ENCODE assay signal across 12 cellular contexts in the genomic region with DNA sequence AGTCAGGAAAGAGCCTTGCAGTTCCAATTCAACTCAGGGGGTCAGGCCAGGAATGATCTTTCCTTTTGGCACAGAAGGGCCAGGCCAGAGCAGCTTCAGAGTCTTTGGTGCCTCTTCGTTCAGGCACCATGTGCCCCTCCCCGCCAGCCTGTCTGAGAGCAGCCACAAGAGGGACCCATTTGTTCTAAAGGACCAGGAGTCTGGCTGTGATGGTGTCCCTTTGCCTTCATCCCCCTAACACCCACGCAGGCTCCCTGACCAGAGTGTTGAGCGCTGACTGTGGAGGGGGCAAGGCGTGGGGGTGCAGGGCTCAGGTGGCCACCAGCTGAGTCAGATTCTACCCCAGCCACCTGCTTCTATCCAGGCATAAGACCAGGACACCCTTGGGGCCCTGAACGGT.
DNase-seq lines count a peak whose midpoint lies in the region; ATAC-seq, FAIRE-seq and TF ChIP-seq lines count a peak whose summit lies in the region.
"Had no signal": no experiment of that assay in that cellular context is flagged by ENCODE, and none has a peak within 500 bp of the region (broad histone marks: within the 10 kb centered on the region; RNA-seq: fewer than 3 reads in every experiment).

No MANE protein-coding gene starts in this region.

- no peaks in the 10 kb centered on the region for H3K79me2 ChIP-seq in GM12878 (ENCODE audit: control insufficient read depth, insufficient read depth, low read length)
- H3K79me2 ChIP-seq in mesendoderm (ENCODE audit: control insufficient read depth, insufficient read depth, low read length), result no peaks in the 10 kb centered on the region

- no peaks in the 10 kb centered on the region for H3K27me3 Mint-ChIP-seq in natural killer cell (ENCODE audit: low read depth in 2 of 2)

- H3K4me1 ChIP-seq in GM12878 (ENCODE audit: control insufficient read depth, insufficient read depth, low read length) (no peaks in the 10 kb centered on the region), mesendoderm (ENCODE audit: control insufficient read depth, low read depth, low read length) (no peaks in the 10 kb centered on the region)

- DNase-seq in DMS 273 (lab: John Stamatoyannopoulos, UW; ENCODE audit: unreplicated experiment) (peak; percentile 27), DMS 273 treated with DMSO at 0.1 percent for 48 hours (lab: John Stamatoyannopoulos, UW) (no peak), M059J (ENCODE audit: low read depth) (peak; percentile 14), GM12878 (ENCODE audit: low read depth, low spot score) (no peak), mesendoderm (peak; percentile 53), middle frontal gyrus (ENCODE audit: extremely low spot score, low spot score) (no peak), natural killer cell (no peak)
- DNase-seq: activated T-cell treated with anti-CD3 and anti-CD28 coated beads, Interleukin-2, amount 50 U/mL, for 72 hours; GDM1 had no signal

- no peaks in the 10 kb centered on the region for H4K20me1 ChIP-seq in GM12878 (ENCODE audit: control insufficient read depth, insufficient read depth)

- no peak overlapping the region for H2BK120ac ChIP-seq in mesendoderm (ENCODE audit: low read depth, low read length)

- SMC1A ChIA-PET in GM12878 (lab: Charles Lee; ENCODE audit: uncharacterized antibody, unreplicated experiment), result no interaction called here

- no peak for FAIRE-seq in GM12878 (lab: Jason Lieb, UNC)

- H3K56ac ChIP-seq in mesendoderm (ENCODE audit: low read length), result no peak overlapping the region

- no peak overlapping the region for H2AFZ ChIP-seq in GM12878 (ENCODE audit: control insufficient read depth, low read depth, low read length)

- BruUV-seq in GM12878 (replicated peaks; lab: Mats Ljungman, UMichigan), result no TSS peak

- no peak overlapping the region for H4K8ac ChIP-seq in mesendoderm (ENCODE audit: low read depth, low read length)

- in situ Hi-C loops in GM12878 (cut with MboI), result no loop called here

- no peak overlapping the region for H4K5ac ChIP-seq in mesendoderm (ENCODE audit: low read length)

- H3K36me3 ChIP-seq in GM12878 (ENCODE audit: control insufficient read depth in 2 of 2, insufficient read depth in 2 of 2, low read length in 1 of 2), result no peaks in the 10 kb centered on the region
- H3K36me3 ChIP-seq in mesendoderm (ENCODE audit: control insufficient read depth, insufficient read depth, low read length), result no peaks in the 10 kb centered on the region

- no peak overlapping the region for H2AK5ac ChIP-seq in mesendoderm (ENCODE audit: low read length)

- CTCF ChIA-PET in GM12878 (lab: Yijun Ruan, JAX), result interaction anchor here (0.8 to 2.0 kb wide), 5 partner anchors 11 to 337 kb away, joined by 3 to 9 read pairs (median 4); no protein-coding TSS in a partner anchor

- H3K36me3 Mint-ChIP-seq in natural killer cell, result no peaks in the 10 kb centered on the region

- no peak overlapping the region for H2BK15ac ChIP-seq in mesendoderm (replicated peaks; ENCODE audit: low read depth)

- POLR2A ChIA-PET in GM12878 (lab: Charles Lee), result no interaction called here

- H3K4me3 Mint-ChIP-seq in natural killer cell, result no peak overlapping the region
- H3K4me3 Mint-ChIP-seq: activated T-cell treated with anti-CD3 and anti-CD28 coated beads, Interleukin-2, amount 50 U/mL, for 72 hours; IgD-negative memory B cell had no signal

- H3K23ac ChIP-seq in mesendoderm (ENCODE audit: low read length), result no peak overlapping the region

- TF ChIP-seq RAD21 in GM12878 (IDR thresholded peaks at IDR 0.05; ENCODE audit: insufficient read depth, low read depth, low read length), result 0 out of 2 replicates have a peak, but pooled peaks have one; percentile 17

- ATAC-seq in GM12878 (peak; percentile 69), GM21528 (IDR thresholded peaks at IDR 0.05; ENCODE audit: low FRiP score, unreplicated experiment) (no peak), natural killer cell (no peak)
- ATAC-seq: activated T-cell treated with anti-CD3 and anti-CD28 coated beads, Interleukin-2, amount 50 U/mL, for 72 hours had no signal

- H3K9me3 ChIP-seq in GM12878 (replicated peaks; ENCODE audit: control insufficient read depth, insufficient read depth, low read length), result no peaks in the 10 kb centered on the region; the same call in 2 of the 3 replicates

- H3K27ac Mint-ChIP-seq in natural killer cell, result no peak overlapping the region
- H3K27ac Mint-ChIP-seq: activated T-cell treated with anti-CD3 and anti-CD28 coated beads, Interleukin-2, amount 50 U/mL, for 72 hours; IgD-negative memory B cell had no signal

- no peak overlapping the region for H2BK5ac ChIP-seq in mesendoderm (ENCODE audit: low read length)

- TF ChIP-seq CTCF in GM12878 (IDR thresholded peaks at IDR 0.05 in 2 of 3, conservative IDR thresholded peaks at IDR 0.05 in 1 of 3; ENCODE audit: control insufficient read depth in 2 of 3, extremely low read depth in 1 of 3, insufficient read depth in 1 of 3, low read depth in 3 of 3, low read length in 3 of 3), result peak in 2 of 3 experiments; percentile 20 to 22; a peak in 3 of 6 replicates
- no peak for TF ChIP-seq CTCF in natural killer cell (IDR thresholded peaks at IDR 0.05)

- H3K27me3 ChIP-seq in GM12878 (replicated peaks in 1 of 2; ENCODE audit: control insufficient read depth in 2 of 2, insufficient read depth in 2 of 2, low read length in 1 of 2) (no peaks in the 10 kb centered on the region; a peak in 1 of 4 replicates), mesendoderm (ENCODE audit: insufficient read depth, low read length, poor library complexity) (no peaks in the 10 kb centered on the region)

- H3K4me1 Mint-ChIP-seq in natural killer cell, result no peaks in the 10 kb centered on the region

- intact Hi-C loops in GM12878 (cut with micrococcal nuclease; ENCODE audit: unreplicated experiment) (no loop called here), natural killer cell (cut with micrococcal nuclease) (no loop called here)

- H3K4me2 ChIP-seq in GM12878 (ENCODE audit: control insufficient read depth, insufficient read depth) (no peak overlapping the region), mesendoderm (ENCODE audit: low read length) (no peak overlapping the region)

- peaks cover 0 to 2% of the 10 kb centered on the region in 2 donors for H3K9me3 Mint-ChIP-seq in natural killer cell

- RAD21 ChIA-PET in GM12878 (lab: Charles Lee; ENCODE audit: unreplicated experiment), result no interaction called here

- H3K9ac ChIP-seq in GM12878 (ENCODE audit: control insufficient read depth, insufficient read depth, low read length) (no peak overlapping the region), mesendoderm (ENCODE audit: low read length) (no peak overlapping the region)

- H3K4me3 ChIP-seq in GM12878 (no peak overlapping the region), mesendoderm (ENCODE audit: low read length) (no peak overlapping the region)
- H3K4me3 ChIP-seq: skin epidermis had no signal

- no peak for TF ChIP-seq EP300 in GM12878 (IDR thresholded peaks at IDR 0.05; ENCODE audit: borderline replicate concordance in 1 of 2, control insufficient read depth in 1 of 2, low read depth in 2 of 2, low read length in 2 of 2)

- no peak overlapping the region for H3K18ac ChIP-seq in mesendoderm (ENCODE audit: low read length)

- no peaks in the 10 kb centered on the region for H3K79me1 ChIP-seq in mesendoderm (ENCODE audit: low read length)

- H3K27ac ChIP-seq in GM12878 (ENCODE audit: control insufficient read depth, insufficient read depth), result no peak overlapping the region
- no peak overlapping the region for H3K27ac ChIP-seq in mesendoderm (ENCODE audit: low read depth, low read length)
- H3K27ac ChIP-seq: skin epidermis had no signal

- no peak for TF ChIP-seq POLR2A in GM12878 (IDR thresholded peaks at IDR 0.05; ENCODE audit: low read depth, low read length)

- 18% methylated on average over 6 of the region's 6 CpGs for WGBS in GM12878 (ENCODE audit: insufficient coverage, insufficient replicate concordance, low lambda C conversion rate, missing lambda C conversion rate)
- no CpG with 5 or more reads among the region's 6 CpGs for WGBS in mesendoderm (ENCODE audit: extremely low coverage, insufficient coverage, low lambda C conversion rate)

- no peak overlapping the region for H3K4ac ChIP-seq in mesendoderm (ENCODE audit: low read depth, low read length)

TF ChIP-seq in GM12878, 131 proteins besides CTCF, POLR2A, EP300 and RAD21 (continues in another document):
- TF ChIP-seq ATF2 (IDR thresholded peaks at IDR 0.05; ENCODE audit: low read length), result no peak
- TF ChIP-seq ZBTB11 (CRISPR knock-in tag; IDR thresholded peaks at IDR 0.05), result no peak
- TF ChIP-seq ZZZ3 (IDR thresholded peaks at IDR 0.05; ENCODE audit: control insufficient read depth, insufficient read length, low read depth), result no peak

Comparison
In these comparisons a context has a peak if more than half of its experiments do, and no peak if none do; other contexts are left out.
1. DNase-seq: peak in DMS 273 (single experiment), M059J (single experiment) and mesendoderm (single experiment); none in DMS 273 treated with DMSO at 0.1 percent for 48 hours (single experiment), GM12878 (single experiment), middle frontal gyrus (single experiment) and natural killer cell (single experiment).